12 cellular contexts compared by ENCODE assay signal in the genomic region with DNA sequence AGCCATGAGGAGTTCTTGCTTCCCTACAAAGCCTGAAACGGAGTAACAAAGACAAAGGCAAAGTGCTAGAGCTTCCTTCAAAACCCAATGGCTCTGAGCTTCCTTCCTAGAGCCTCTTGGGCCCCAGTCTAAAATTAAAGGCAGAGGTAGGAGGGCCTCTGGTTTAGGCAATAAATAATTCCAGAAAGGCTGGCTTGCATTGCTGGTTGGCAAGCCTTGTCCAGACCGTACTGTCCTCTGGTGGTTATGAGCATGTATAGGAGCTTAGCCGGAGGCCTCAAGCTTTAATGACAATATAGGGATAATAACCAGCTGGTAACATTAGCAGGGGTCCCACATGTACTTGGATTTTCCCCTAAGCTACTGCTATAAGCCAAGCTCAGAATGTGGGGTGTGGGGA.
DNase-seq lines count a peak whose midpoint lies in the region; ATAC-seq, FAIRE-seq and TF ChIP-seq lines count a peak whose summit lies in the region.
"Had no signal": no experiment of that assay in that cellular context is flagged by ENCODE, and none has a peak within 500 bp of the region (broad histone marks: within the 10 kb centered on the region; RNA-seq: fewer than 3 reads in every experiment).

No MANE protein-coding gene starts in this region.

- ATAC-seq in Right ventricle myocardium superior (ENCODE audit: poor library complexity) (peak; percentile 70), GM21360 (IDR thresholded peaks at IDR 0.05; ENCODE audit: unreplicated experiment) (no peak), GM21528 (IDR thresholded peaks at IDR 0.05; ENCODE audit: low FRiP score, unreplicated experiment) (no peak)
- ATAC-seq in effector memory CD8-positive, alpha-beta T cell (replicated peaks) = no peak

- H3F3A ChIP-seq in GM23248 (ENCODE audit: insufficient read depth) = peaks cover 21% of the 10 kb centered on the region; the same call in 1 of the 2 replicates

- H3K27me3 Mint-ChIP-seq in effector memory CD8-positive, alpha-beta T cell = no peaks in the 10 kb centered on the region
- H3K27me3 Mint-ChIP-seq: naive thymus-derived CD4-positive, alpha-beta T cell had no signal

- no peaks in the 10 kb centered on the region for H3K79me2 ChIP-seq in GM23248 (ENCODE audit: insufficient read depth)

- no peak overlapping the region for H3K27ac Mint-ChIP-seq in effector memory CD8-positive, alpha-beta T cell
- H3K27ac Mint-ChIP-seq: naive thymus-derived CD4-positive, alpha-beta T cell had no signal

- H3K27me3 ChIP-seq in GM23248 (replicated peaks; ENCODE audit: insufficient read depth) = no peaks in the 10 kb centered on the region
- H3K27me3 ChIP-seq in adipocyte (replicated peaks; ENCODE audit: control insufficient read depth, insufficient read depth, low read length) = peaks cover 4% of the 10 kb centered on the region
- no peaks in the 10 kb centered on the region for H3K27me3 ChIP-seq in sigmoid colon
- no peaks in the 10 kb centered on the region for H3K27me3 ChIP-seq in small intestine (ENCODE audit: control insufficient read depth in 2 of 2, insufficient read depth in 2 of 2, low read length in 2 of 2)

- H3K36me3 ChIP-seq in GM23248 (ENCODE audit: low read depth) = no peaks in the 10 kb centered on the region
- H3K36me3 ChIP-seq in adipocyte (ENCODE audit: control insufficient read depth, insufficient read depth, low read length, severe bottlenecking) = no peaks in the 10 kb centered on the region
- H3K36me3 ChIP-seq in sigmoid colon = no peaks in the 10 kb centered on the region
- H3K36me3 ChIP-seq in small intestine (ENCODE audit: control insufficient read depth in 2 of 2, insufficient read depth in 2 of 2, low read length in 2 of 2) = no peaks in the 10 kb centered on the region

- WGBS in GM23248 (ENCODE audit: low coverage in 1 of 2, low lambda C conversion rate in 2 of 2, missing lambda C conversion rate in 2 of 2), 2 experiments = 0 to 3% methylated on average over 3 of the region's 3 CpGs
- 41 to 57% methylated on average over 3 of the region's 3 CpGs for WGBS in sigmoid colon, 2 donors
- WGBS in small intestine, 3 donors = 31 to 62% (median 47%) methylated on average over 3 of the region's 3 CpGs

- H3K4me3 ChIP-seq in GM23248 = peak overlapping the region; percentile 60
- H3K4me3 ChIP-seq in adipocyte (ENCODE audit: low read length) = peak overlapping the region; percentile 31
- H3K4me3 ChIP-seq in sigmoid colon = no peak overlapping the region
- H3K4me3 ChIP-seq in small intestine (ENCODE audit: low read depth in 1 of 2, low read length in 2 of 2) = no peak overlapping the region

- no peak for TF ChIP-seq CTCF in sigmoid colon (IDR thresholded peaks at IDR 0.05)

- H3K4me1 ChIP-seq in GM23248 (ENCODE audit: insufficient read depth) (peaks cover 14% of the 10 kb centered on the region), adipocyte (ENCODE audit: control insufficient read depth, insufficient read depth, low read length) (peaks cover 16% of the 10 kb centered on the region), sigmoid colon (peaks cover 0 to 11% (median 8%) of the 10 kb centered on the region in 4 donors), small intestine (ENCODE audit: control insufficient read depth in 2 of 2, insufficient read depth in 1 of 2, low read depth in 1 of 2, low read length in 1 of 2) (no peaks in the 10 kb centered on the region)

- H4K20me1 ChIP-seq in GM23248 (ENCODE audit: insufficient read depth) = no peaks in the 10 kb centered on the region

- TF ChIP-seq POLR2A in sigmoid colon (IDR thresholded peaks at IDR 0.05) = no peak

- DNase-seq in GM23248 (peak; percentile 68), adipocyte (ENCODE audit: low read depth) (peak; percentile 38), Right ventricle myocardium superior (peak; percentile 39), sigmoid colon (no peak), small intestine (no peak)
- no peak for DNase-seq in effector memory CD8-positive, alpha-beta T cell
- DNase-seq: DMS79; naive thymus-derived CD4-positive, alpha-beta T cell; NCI-H1694 treated with DMSO at 0.1 percent for 48 hours; stimulated activated CD4-positive, alpha-beta T cell treated with anti-CD3 and anti-CD28 coated beads, Interleukin-4, amount 100 ng/mL, for 1 hour had no signal

- in situ Hi-C loops in GM23248 (cut with MboI) = no loop called here

- intact Hi-C loops in Right ventricle myocardium superior (cut with DNase I) = no loop called here
- intact Hi-C loops in sigmoid colon (cut with DNase I) = no loop called here

- peak overlapping the region; percentile 72 for H3K4me2 ChIP-seq in GM23248 (ENCODE audit: unreplicated experiment)

- no peak overlapping the region for H3K4me3 Mint-ChIP-seq in effector memory CD8-positive, alpha-beta T cell
- H3K4me3 Mint-ChIP-seq: naive thymus-derived CD4-positive, alpha-beta T cell had no signal

- no peaks in the 10 kb centered on the region for H3K36me3 Mint-ChIP-seq in effector memory CD8-positive, alpha-beta T cell (ENCODE audit: insufficient read depth)
- H3K36me3 Mint-ChIP-seq: naive thymus-derived CD4-positive, alpha-beta T cell had no signal

- H3K27ac ChIP-seq in GM23248 = peak overlapping the region; percentile 86
- peak overlapping the region in 3 of 4 donors; percentile 18 to 36 (median 34) for H3K27ac ChIP-seq in sigmoid colon
- H3K27ac ChIP-seq in small intestine (ENCODE audit: low read depth in 1 of 2, low read length in 1 of 2) = peak overlapping the region in 1 of 2 donors; percentile 12

- H2AFZ ChIP-seq in GM23248 = peak overlapping the region; percentile 93

- H3K9ac ChIP-seq in GM23248 = no peak overlapping the region; the same call in 1 of the 2 replicates
- peak overlapping the region; percentile 65 for H3K9ac ChIP-seq in adipocyte (ENCODE audit: low read length)

- H3K9me3 ChIP-seq in GM23248 (ENCODE audit: low read depth) (no peaks in the 10 kb centered on the region), adipocyte (ENCODE audit: control insufficient read depth, low read length) (peaks cover 5% of the 10 kb centered on the region), sigmoid colon (no peaks in the 10 kb centered on the region), small intestine (ENCODE audit: control insufficient read depth, low read depth) (no peaks in the 10 kb centered on the region)

- no peaks in the 10 kb centered on the region for H3K4me1 Mint-ChIP-seq in effector memory CD8-positive, alpha-beta T cell (ENCODE audit: low read depth in 2 of 2)
- H3K4me1 Mint-ChIP-seq: naive thymus-derived CD4-positive, alpha-beta T cell had no signal

- no peaks in the 10 kb centered on the region for H3K9me2 ChIP-seq in GM23248 (ENCODE audit: insufficient read depth)

- no peak for FAIRE-seq in small intestine (lab: Jason Lieb, UNC)

- H3K9me3 Mint-ChIP-seq in effector memory CD8-positive, alpha-beta T cell = no peaks in the 10 kb centered on the region

- no peak for TF ChIP-seq EP300 in sigmoid colon (IDR thresholded peaks at IDR 0.05)

Comparison
In these comparisons a context has a peak if more than half of its experiments do, and no peak if none do; other contexts are left out.
1. DNase-seq: peak in GM23248 (single experiment), adipocyte (single experiment) and Right ventricle myocardium superior (single experiment); none in sigmoid colon (single experiment), small intestine (single experiment) and effector memory CD8-positive, alpha-beta T cell (0 of 3).
2. H3K4me3 ChIP-seq: peak in GM23248 (single experiment) and adipocyte (single experiment); none in sigmoid colon (0 of 4) and small intestine (0 of 2).